2 cellular contexts compared by ENCODE assay signal in the genomic region with DNA sequence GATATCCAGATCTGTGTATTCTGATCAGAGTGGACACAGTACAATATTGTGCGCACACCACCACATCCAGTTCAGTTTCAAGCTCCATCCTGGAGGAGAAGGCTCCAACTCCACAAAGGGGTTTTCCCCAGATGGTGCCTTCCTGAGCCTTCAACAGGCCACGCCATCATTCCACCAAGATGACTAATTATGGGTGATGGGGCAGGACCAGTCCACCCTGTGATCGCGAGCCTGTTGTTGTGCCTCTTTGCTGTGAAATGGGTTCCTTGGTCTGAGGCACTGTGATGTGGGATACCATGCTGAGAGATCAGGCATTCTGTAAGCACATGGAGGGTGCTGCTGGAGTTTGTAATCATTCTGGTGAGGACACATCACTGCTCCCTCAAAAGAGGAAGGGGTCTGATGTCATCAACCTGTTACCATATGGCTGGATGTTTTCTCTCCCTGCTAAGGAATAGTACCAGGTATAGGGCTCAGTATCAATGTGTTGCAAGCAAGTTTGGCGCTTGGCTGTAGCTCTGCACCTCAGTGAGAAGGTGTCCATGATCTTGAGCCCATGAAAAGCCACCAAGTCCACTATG.
TF ChIP-seq lines count a peak whose summit lies in the region.

No MANE protein-coding gene starts in this region.

TF ChIP-seq in A549, 52 proteins besides CTCF, POLR2A, EP300 and RAD21 (continued from another document):
- no peak for TF ChIP-seq ATOH8 (CRISPR knock-in tag; IDR thresholded peaks at IDR 0.05; ENCODE audit: low read depth)
- no peak for TF ChIP-seq HOXA7 (CRISPR knock-in tag; IDR thresholded peaks at IDR 0.05)
- TF ChIP-seq, protein P1, sequence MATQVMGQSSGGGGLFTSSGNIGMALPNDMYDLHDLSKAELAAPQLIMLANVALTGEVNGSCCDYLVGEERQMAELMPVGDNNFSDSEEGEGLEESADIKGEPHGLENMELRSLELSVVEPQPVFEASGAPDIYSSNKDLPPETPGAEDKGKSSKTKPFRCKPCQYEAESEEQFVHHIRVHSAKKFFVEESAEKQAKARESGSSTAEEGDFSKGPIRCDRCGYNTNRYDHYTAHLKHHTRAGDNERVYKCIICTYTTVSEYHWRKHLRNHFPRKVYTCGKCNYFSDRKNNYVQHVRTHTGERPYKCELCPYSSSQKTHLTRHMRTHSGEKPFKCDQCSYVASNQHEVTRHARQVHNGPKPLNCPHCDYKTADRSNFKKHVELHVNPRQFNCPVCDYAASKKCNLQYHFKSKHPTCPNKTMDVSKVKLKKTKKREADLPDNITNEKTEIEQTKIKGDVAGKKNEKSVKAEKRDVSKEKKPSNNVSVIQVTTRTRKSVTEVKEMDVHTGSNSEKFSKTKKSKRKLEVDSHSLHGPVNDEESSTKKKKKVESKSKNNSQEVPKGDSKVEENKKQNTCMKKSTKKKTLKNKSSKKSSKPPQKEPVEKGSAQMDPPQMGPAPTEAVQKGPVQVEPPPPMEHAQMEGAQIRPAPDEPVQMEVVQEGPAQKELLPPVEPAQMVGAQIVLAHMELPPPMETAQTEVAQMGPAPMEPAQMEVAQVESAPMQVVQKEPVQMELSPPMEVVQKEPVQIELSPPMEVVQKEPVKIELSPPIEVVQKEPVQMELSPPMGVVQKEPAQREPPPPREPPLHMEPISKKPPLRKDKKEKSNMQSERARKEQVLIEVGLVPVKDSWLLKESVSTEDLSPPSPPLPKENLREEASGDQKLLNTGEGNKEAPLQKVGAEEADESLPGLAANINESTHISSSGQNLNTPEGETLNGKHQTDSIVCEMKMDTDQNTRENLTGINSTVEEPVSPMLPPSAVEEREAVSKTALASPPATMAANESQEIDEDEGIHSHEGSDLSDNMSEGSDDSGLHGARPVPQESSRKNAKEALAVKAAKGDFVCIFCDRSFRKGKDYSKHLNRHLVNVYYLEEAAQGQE (IDR thresholded peaks at IDR 0.05): no peak
- no peak for TF ChIP-seq RNF2 (IDR thresholded peaks at IDR 0.05; ENCODE audit: borderline replicate concordance, low read depth)
- TF ChIP-seq, protein P2, sequence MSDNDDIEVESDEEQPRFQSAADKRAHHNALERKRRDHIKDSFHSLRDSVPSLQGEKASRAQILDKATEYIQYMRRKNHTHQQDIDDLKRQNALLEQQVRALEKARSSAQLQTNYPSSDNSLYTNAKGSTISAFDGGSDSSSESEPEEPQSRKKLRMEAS (IDR thresholded peaks at IDR 0.05): no peak
- no peak for TF ChIP-seq HOXB13 (CRISPR knock-in tag; IDR thresholded peaks at IDR 0.05; ENCODE audit: low read depth)
- TF ChIP-seq FOXS1 (CRISPR knock-in tag; IDR thresholded peaks at IDR 0.05): no peak
- no peak for TF ChIP-seq HMGXB4 (CRISPR knock-in tag; IDR thresholded peaks at IDR 0.05; ENCODE audit: borderline replicate concordance)
- TF ChIP-seq HEYL (CRISPR knock-in tag; IDR thresholded peaks at IDR 0.05): no peak
- no peak for TF ChIP-seq CBX2 (IDR thresholded peaks at IDR 0.05; ENCODE audit: borderline replicate concordance, low read depth)
- TF ChIP-seq JUNB (IDR thresholded peaks at IDR 0.05): no peak
- TF ChIP-seq, protein P3, sequence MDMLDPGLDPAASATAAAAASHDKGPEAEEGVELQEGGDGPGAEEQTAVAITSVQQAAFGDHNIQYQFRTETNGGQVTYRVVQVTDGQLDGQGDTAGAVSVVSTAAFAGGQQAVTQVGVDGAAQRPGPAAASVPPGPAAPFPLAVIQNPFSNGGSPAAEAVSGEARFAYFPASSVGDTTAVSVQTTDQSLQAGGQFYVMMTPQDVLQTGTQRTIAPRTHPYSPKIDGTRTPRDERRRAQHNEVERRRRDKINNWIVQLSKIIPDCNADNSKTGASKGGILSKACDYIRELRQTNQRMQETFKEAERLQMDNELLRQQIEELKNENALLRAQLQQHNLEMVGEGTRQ (IDR thresholded peaks at IDR 0.05): no peak
- no peak for TF ChIP-seq GATA3 (IDR thresholded peaks at IDR 0.05; ENCODE audit: borderline replicate concordance)
TF ChIP-seq in A549: peak in this region for 0.

TF ChIP-seq in HEK293, 187 proteins besides CTCF, POLR2A, EP300 and RAD21 (continued from another document):
- TF ChIP-seq, protein P4, sequence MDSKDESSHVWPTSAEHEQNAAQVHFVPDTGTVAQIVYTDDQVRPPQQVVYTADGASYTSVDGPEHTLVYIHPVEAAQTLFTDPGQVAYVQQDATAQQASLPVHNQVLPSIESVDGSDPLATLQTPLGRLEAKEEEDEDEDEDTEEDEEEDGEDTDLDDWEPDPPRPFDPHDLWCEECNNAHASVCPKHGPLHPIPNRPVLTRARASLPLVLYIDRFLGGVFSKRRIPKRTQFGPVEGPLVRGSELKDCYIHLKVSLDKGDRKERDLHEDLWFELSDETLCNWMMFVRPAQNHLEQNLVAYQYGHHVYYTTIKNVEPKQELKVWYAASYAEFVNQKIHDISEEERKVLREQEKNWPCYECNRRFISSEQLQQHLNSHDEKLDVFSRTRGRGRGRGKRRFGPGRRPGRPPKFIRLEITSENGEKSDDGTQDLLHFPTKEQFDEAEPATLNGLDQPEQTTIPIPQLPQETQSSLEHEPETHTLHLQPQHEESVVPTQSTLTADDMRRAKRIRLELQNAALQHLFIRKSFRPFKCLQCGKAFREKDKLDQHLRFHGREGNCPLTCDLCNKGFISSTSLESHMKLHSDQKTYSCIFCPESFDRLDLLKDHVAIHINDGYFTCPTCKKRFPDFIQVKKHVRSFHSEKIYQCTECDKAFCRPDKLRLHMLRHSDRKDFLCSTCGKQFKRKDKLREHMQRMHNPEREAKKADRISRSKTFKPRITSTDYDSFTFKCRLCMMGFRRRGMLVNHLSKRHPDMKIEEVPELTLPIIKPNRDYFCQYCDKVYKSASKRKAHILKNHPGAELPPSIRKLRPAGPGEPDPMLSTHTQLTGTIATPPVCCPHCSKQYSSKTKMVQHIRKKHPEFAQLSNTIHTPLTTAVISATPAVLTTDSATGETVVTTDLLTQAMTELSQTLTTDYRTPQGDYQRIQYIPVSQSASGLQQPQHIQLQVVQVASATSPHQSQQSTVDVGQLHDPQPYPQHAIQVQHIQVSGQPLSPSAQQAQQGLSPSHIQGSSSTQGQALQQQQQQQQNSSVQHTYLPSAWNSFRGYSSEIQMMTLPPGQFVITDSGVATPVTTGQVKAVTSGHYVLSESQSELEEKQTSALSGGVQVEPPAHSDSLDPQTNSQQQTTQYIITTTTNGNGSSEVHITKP (tag by site-specific recombination; IDR thresholded peaks at IDR 0.05): peak; percentile 45
- no peak for TF ChIP-seq MEIS1 (CRISPR knock-in tag; IDR thresholded peaks at IDR 0.05; ENCODE audit: borderline replicate concordance)
